20 cellular contexts compared by ENCODE assay signal in genomic region chr4:38021751-38022150, GRCh38.
"Had no signal": no experiment of that assay in that cellular context is flagged by ENCODE, and none has a peak within 500 bp of the region (broad histone marks: within the 10 kb centered on the region; RNA-seq: fewer than 3 reads in every experiment).

No MANE protein-coding gene starts in this region.

- H3K4me1 ChIP-seq: colonic mucosa, lower lobe of right lung, suprapubic skin had no signal

- H3K4me3 Mint-ChIP-seq: endodermal cell, memory B cell, mesothelial cell of epicardium had no signal

- H3K27ac ChIP-seq: colonic mucosa, heart right ventricle, left lung, lower lobe of right lung, neutrophil, suprapubic skin, thyroid gland, upper lobe of right lung had no signal

- ATAC-seq: heart right ventricle, left lung, right cardiac atrium, upper lobe of right lung had no signal

- H3K4me3 ChIP-seq: colonic mucosa, heart right ventricle, left lung, lower lobe of right lung, smooth muscle cell, suprapubic skin, thyroid gland, upper lobe of right lung had no signal

- H3K27me3 ChIP-seq: colonic mucosa, heart right ventricle, left lung, neutrophil, suprapubic skin, thyroid gland, upper lobe of right lung had no signal

- H3K36me3 ChIP-seq: colonic mucosa had no signal

- H3K27me3 Mint-ChIP-seq: memory B cell had no signal

- H3K27ac Mint-ChIP-seq: memory B cell, mesothelial cell of epicardium had no signal

- DNase-seq: caudate nucleus; colonic mucosa; effector CD4-positive, alpha-beta T cell; endodermal cell; heart right ventricle; hypothalamus; kidney glomerular epithelial cell; left lung; lower lobe of right lung; posterior cingulate gyrus; right cardiac atrium; stimulated activated CD4-positive, alpha-beta T cell treated with anti-CD3 and anti-CD28 coated beads, Interleukin-2, amount 100 ng/mL, for 48 hours; stimulated activated naive CD4-positive, alpha-beta T cell treated with Interleukin-2 at 50 U/mL for 16 hours; thyroid gland; upper lobe of right lung had no signal

- H3K9me3 Mint-ChIP-seq: memory B cell had no signal

- H3K9me3 ChIP-seq: colonic mucosa, heart right ventricle, left lung, lower lobe of right lung, neutrophil, suprapubic skin, thyroid gland, upper lobe of right lung had no signal
